ENCODE assay signal across 16 cellular contexts in genomic region chr2:96693286-96694200, GRCh38. TPM values are rescaled to one million over a fixed set of nuclear protein-coding genes. Genes with fewer than 3 reads are reported as not detected.
A peak's percentile ranks its signal among the peaks of the same experiment; 100 is the strongest.
DNase-seq lines count a peak whose midpoint lies in the region; ATAC-seq and TF ChIP-seq lines count a peak whose summit lies in the region.
"Had no signal": no experiment of that assay in that cellular context is flagged by ENCODE, and none has a peak within 500 bp of the region (broad histone marks: within the 10 kb centered on the region; RNA-seq: fewer than 3 reads in every experiment).

No MANE protein-coding gene starts in this region.

- ATAC-seq in GM21526 (IDR thresholded peaks at IDR 0.05; ENCODE audit: low FRiP score, unreplicated experiment): no peak

- H3K4me1 Mint-ChIP-seq in endothelial cell (ENCODE audit: unreplicated experiment): peaks cover 6% of the 10 kb centered on the region

- peaks cover 2% of the 10 kb centered on the region for H3K27me3 Mint-ChIP-seq in endothelial cell (ENCODE audit: unreplicated experiment)

- H3K27ac Mint-ChIP-seq in endothelial cell (ENCODE audit: unreplicated experiment): no peak overlapping the region

- no peaks in the 10 kb centered on the region for H3K36me3 Mint-ChIP-seq in endothelial cell (ENCODE audit: low read depth, unreplicated experiment)

- no peak overlapping the region for H3K4me3 Mint-ChIP-seq in endothelial cell (ENCODE audit: unreplicated experiment)

- TF ChIP-seq CTCF in endothelial cell (IDR thresholded peaks at IDR 0.05; ENCODE audit: unreplicated experiment): no peak

- H3K9me3 Mint-ChIP-seq in endothelial cell (ENCODE audit: unreplicated experiment): no peaks in the 10 kb centered on the region

- DNase-seq in activated effector memory CD4-positive, alpha-beta T cell treated with anti-CD3 and anti-CD28 coated beads, Interleukin-2, amount 50 U/mL, for 16 hours: peak; percentile 24
- DNase-seq in activated effector memory CD4-positive, alpha-beta T cell treated with Interleukin-2 at 50 U/mL for 16 hours: no peak
- DNase-seq in NCI-H2171 (lab: John Stamatoyannopoulos, UW) (peak; percentile 31), mesenteric fat pad (ENCODE audit: low spot score) (peak; percentile 68), endothelial cell (ENCODE audit: low spot score) (no peak), NCI-H1105 treated with DMSO at 0.1 percent for 48 hours (lab: John Stamatoyannopoulos, UW) (no peak)
- DNase-seq: Caco-2, DMS79, GF-D8, MG63, NCI-H1105, NCI-H187 treated with DMSO at 0.1 percent for 48 hours, NCI-H69, PC-9 had no signal

RNA-seq across cellular contexts. Expression of gene LMAN2L, which starts 46.3 kb away (rescaled TPM):
- 10.2 TPM for total RNA-seq in mesenteric fat pad
- total RNA-seq in endothelial cell (ENCODE audit: unreplicated experiment): 19.4 TPM

RNA-seq across cellular contexts. Expression of gene FER1L5, which starts 51.0 kb away (rescaled TPM):
- 0.06 TPM for total RNA-seq in mesenteric fat pad
- total RNA-seq in endothelial cell (ENCODE audit: unreplicated experiment): 1.0 TPM
- total RNA-seq: SK-MEL-5 had no signal

RNA-seq across cellular contexts. Expression of gene KANSL3, which starts 55.4 kb away (rescaled TPM):
- 37.6 TPM for total RNA-seq in mesenteric fat pad
- 36.3 TPM for total RNA-seq in endothelial cell (ENCODE audit: unreplicated experiment)

Comparison
In these comparisons a context has a peak if more than half of its experiments do, and no peak if none do; other contexts are left out.
1. DNase-seq: peak in activated effector memory CD4-positive, alpha-beta T cell treated with anti-CD3 and anti-CD28 coated beads, Interleukin-2, amount 50 U/mL, for 16 hours (single experiment), NCI-H2171 (single experiment) and mesenteric fat pad (single experiment); none in activated effector memory CD4-positive, alpha-beta T cell treated with Interleukin-2 at 50 U/mL for 16 hours (single experiment), endothelial cell (single experiment) and NCI-H1105 treated with DMSO at 0.1 percent for 48 hours (single experiment).